In genomic region chr9:114263853-114264510, GRCh38 we compare ENCODE assay signal across 16 cellular contexts. TPM values are rescaled to one million over a fixed set of nuclear protein-coding genes. Genes with fewer than 3 reads are reported as not detected.
DNase-seq lines count a peak whose midpoint lies in the region; ATAC-seq and TF ChIP-seq lines count a peak whose summit lies in the region.
"Had no signal": no experiment of that assay in that cellular context is flagged by ENCODE, and none has a peak within 500 bp of the region (broad histone marks: within the 10 kb centered on the region; RNA-seq: fewer than 3 reads in every experiment).

No MANE protein-coding gene starts in this region.

- peak; percentile 28; the same call in 1 of the 2 replicates for TF ChIP-seq RAD21 in SK-N-SH (IDR thresholded peaks at IDR 0.05; ENCODE audit: low read length)

- no peaks in the 10 kb centered on the region for H3K79me2 ChIP-seq in SK-N-SH (ENCODE audit: insufficient read depth)

- H3K27ac Mint-ChIP-seq in glutamatergic neuron (ENCODE audit: unreplicated experiment) = no peak overlapping the region
- H3K27ac Mint-ChIP-seq in progenitor cell of endocrine pancreas = peak overlapping the region; percentile 67
- H3K27ac Mint-ChIP-seq: activated T-helper 1 cell treated with anti-CD3 and anti-CD28 coated beads, Interleukin-12 subunit alpha, Interleukin-12 subunit beta, Interleukin-2, Interleukin-4 antibody, amounts not matched to agents 30 ng/mL and 10 ng/mL and 1 ng/mL, durations not matched to agents 14 hours and 24 hours and 36 hours had no signal

- H3F3A ChIP-seq in SK-N-SH (replicated peaks; ENCODE audit: insufficient read depth) = no peaks in the 10 kb centered on the region

- POLR2A ChIA-PET in SK-N-SH (lab: Yijun Ruan, JAX) = no interaction called here

- no peak for TF ChIP-seq EP300 in SK-N-SH (IDR thresholded peaks at IDR 0.05; ENCODE audit: borderline replicate concordance in 1 of 2, low read depth in 1 of 2, low read length in 1 of 2)

- no peaks in the 10 kb centered on the region for H3K9me3 ChIP-seq in SK-N-SH
- H3K9me3 ChIP-seq: right lobe of liver, stomach had no signal

- H3K4me1 ChIP-seq in SK-N-SH (ENCODE audit: control insufficient read depth in 1 of 2, insufficient read depth in 2 of 2, low read depth in 1 of 2, low read length in 1 of 2) = peaks cover 0 to 19% of the 10 kb centered on the region in 2 experiments; a peak in 1 of 4 replicates
- H3K4me1 ChIP-seq: right lobe of liver, stomach had no signal

- H2AFZ ChIP-seq in SK-N-SH (ENCODE audit: low read depth) = no peak overlapping the region

- H3K27me3 ChIP-seq in SK-N-SH (ENCODE audit: insufficient read depth) = no peaks in the 10 kb centered on the region
- H3K27me3 ChIP-seq: right lobe of liver, stomach had no signal

- no peaks in the 10 kb centered on the region for H3K36me3 Mint-ChIP-seq in glutamatergic neuron (ENCODE audit: unreplicated experiment)
- H3K36me3 Mint-ChIP-seq in progenitor cell of endocrine pancreas (ENCODE audit: insufficient read depth) = peaks cover 18% of the 10 kb centered on the region

- H4K20me1 ChIP-seq in SK-N-SH (ENCODE audit: insufficient read depth) = no peaks in the 10 kb centered on the region

- H3K4me2 ChIP-seq in SK-N-SH = no peak overlapping the region

- no peaks in the 10 kb centered on the region for H3K27me3 Mint-ChIP-seq in glutamatergic neuron (ENCODE audit: unreplicated experiment)
- no peaks in the 10 kb centered on the region for H3K27me3 Mint-ChIP-seq in progenitor cell of endocrine pancreas

- no peak overlapping the region for H3K9ac ChIP-seq in SK-N-SH

- peaks cover 3% of the 10 kb centered on the region for H3K9me3 Mint-ChIP-seq in glutamatergic neuron (ENCODE audit: unreplicated experiment)
- H3K9me3 Mint-ChIP-seq in progenitor cell of endocrine pancreas (ENCODE audit: low read depth) = no peaks in the 10 kb centered on the region
- H3K9me3 Mint-ChIP-seq: activated T-helper 1 cell treated with anti-CD3 and anti-CD28 coated beads, Interleukin-12 subunit alpha, Interleukin-12 subunit beta, Interleukin-2, Interleukin-4 antibody, amounts not matched to agents 30 ng/mL and 10 ng/mL and 1 ng/mL, durations not matched to agents 14 hours and 24 hours and 36 hours had no signal

- H3K4me3 Mint-ChIP-seq in glutamatergic neuron (ENCODE audit: unreplicated experiment) = no peak overlapping the region
- no peak overlapping the region for H3K4me3 Mint-ChIP-seq in progenitor cell of endocrine pancreas (ENCODE audit: low read depth)
- H3K4me3 Mint-ChIP-seq: activated T-helper 1 cell treated with anti-CD3 and anti-CD28 coated beads, Interleukin-12 subunit alpha, Interleukin-12 subunit beta, Interleukin-2, Interleukin-4 antibody, amounts not matched to agents 30 ng/mL and 10 ng/mL and 1 ng/mL, durations not matched to agents 14 hours and 24 hours and 36 hours had no signal

- no peak overlapping the region for H3K27ac ChIP-seq in SK-N-SH (ENCODE audit: low read depth in 2 of 2, low read length in 1 of 2)
- H3K27ac ChIP-seq: right lobe of liver, stomach had no signal

- H3K4me1 Mint-ChIP-seq in glutamatergic neuron (ENCODE audit: low read depth, unreplicated experiment) = no peaks in the 10 kb centered on the region
- H3K4me1 Mint-ChIP-seq in progenitor cell of endocrine pancreas (ENCODE audit: low read depth) = no peaks in the 10 kb centered on the region

- DNase-seq in EH (ENCODE audit: low read depth) (peak; percentile 35), SK-N-SH (no peak), glutamatergic neuron (peak; percentile 44), progenitor cell of endocrine pancreas (ENCODE audit: low spot score, unreplicated experiment) (no peak), ACHN (no peak), RKO (ENCODE audit: low spot score) (no peak), NCI-H146 (lab: John Stamatoyannopoulos, UW) (no peak)
- DNase-seq: activated CD4-positive, alpha-beta T cell treated with anti-CD3 and anti-CD28 coated beads for 1 hour; COR-L47; NCI-H1105; right lobe of liver; stomach had no signal

- no peak overlapping the region for H3K4me3 ChIP-seq in SK-N-SH (ENCODE audit: low read depth in 2 of 2, low read length in 1 of 2)
- H3K4me3 ChIP-seq: right lobe of liver, stomach had no signal

- CTCF ChIA-PET in SK-N-SH (lab: Yijun Ruan, JAX) = interaction anchor here (0.6 to 16.3 kb wide), 10 partner anchors 8 to 181 kb away, joined by 3 to 186 read pairs (median 14); partner anchors contain the start of genes COL27A1 and KIF12

- no peak for TF ChIP-seq CTCF in SK-N-SH (IDR thresholded peaks at IDR 0.05)
- no peak for TF ChIP-seq CTCF in glutamatergic neuron (IDR thresholded peaks at IDR 0.05; ENCODE audit: partially characterized antibody, unreplicated experiment)
- TF ChIP-seq CTCF in progenitor cell of endocrine pancreas (IDR thresholded peaks at IDR 0.05; ENCODE audit: unreplicated experiment) = peak; percentile 40

- H3K36me3 ChIP-seq in SK-N-SH (replicated peaks in 1 of 2; ENCODE audit: control insufficient read depth in 1 of 2, insufficient read depth in 2 of 2, low read length in 1 of 2) = no peaks in the 10 kb centered on the region
- H3K36me3 ChIP-seq: right lobe of liver had no signal

- WGBS in SK-N-SH (ENCODE audit: low lambda C conversion rate) = 90% methylated on average over 7 of the region's 21 CpGs

- no peaks in the 10 kb centered on the region for H3K9me2 ChIP-seq in SK-N-SH

- no peak for ATAC-seq in GM18861 (IDR thresholded peaks at IDR 0.05; ENCODE audit: unreplicated experiment)

- in situ Hi-C loops in ACHN (cut with HindIII; ENCODE audit: low pct_ligation_motif_present, low pct_unique_long_range_greater_than_20kb, low sequenced_read_pairs) = no loop called here

TF ChIP-seq in SK-N-SH, 30 proteins besides CTCF, POLR2A, EP300 and RAD21:
- TF ChIP-seq TEAD4 (IDR thresholded peaks at IDR 0.05; ENCODE audit: borderline replicate concordance, insufficient read depth) (no peak), SMC3 (IDR thresholded peaks at IDR 0.05; ENCODE audit: low read depth, low read length) (0 out of 2 replicates have a peak, but pooled peaks have one; percentile 30)
TF ChIP-seq in SK-N-SH: peak in this region for 1.

RNA-seq across cellular contexts. Expression of gene ORM1, which starts 58.9 kb away (rescaled TPM):
- not detected in 2 replicates for polyA plus RNA-seq in SK-N-SH (2012; rRNA removed)
- not detected in 2 replicates for polyA plus RNA-seq in SK-N-SH (2012; cell fraction: cytosol; rRNA removed)
- polyA plus RNA-seq in SK-N-SH (2012; cell fraction: nucleus; rRNA removed) = not detected in 2 replicates
- total RNA-seq in glutamatergic neuron (ENCODE audit: unreplicated experiment) (not detected), progenitor cell of endocrine pancreas (9.3 and 10.8 TPM in 2 replicates)
- total RNA-seq: activated T-helper 1 cell treated with anti-CD3 and anti-CD28 coated beads, Interleukin-12 subunit alpha, Interleukin-12 subunit beta, Interleukin-2, Interleukin-4 antibody, amounts not matched to agents 30 ng/mL and 10 ng/mL and 1 ng/mL, durations not matched to agents 14 hours and 24 hours and 36 hours; astrocyte; mononuclear cell had no signal

Comparison
In these comparisons a context has a peak if more than half of its experiments do, and no peak if none do; other contexts are left out.
1. DNase-seq: peak in EH (single experiment) and glutamatergic neuron (single experiment); none in SK-N-SH (single experiment), progenitor cell of endocrine pancreas (single experiment), ACHN (single experiment), RKO (single experiment) and NCI-H146 (single experiment).
2. RNA of gene ORM1, which starts 58.9 kb away (total RNA-seq): 9.3 to 10.8 TPM in progenitor cell of endocrine pancreas; not detected in glutamatergic neuron (single experiment); every median in the first group is over 10 times any median in the second.